ENCODE assay signal across 16 cellular contexts in genomic region chr2:241869087-241869961, GRCh38. TPM values are rescaled to one million over a fixed set of nuclear protein-coding genes. Genes with fewer than 3 reads are reported as not detected.
DNase-seq lines count a peak whose midpoint lies in the region; ATAC-seq and TF ChIP-seq lines count a peak whose summit lies in the region.
"Had no signal": no experiment of that assay in that cellular context is flagged by ENCODE, and none has a peak within 500 bp of the region (broad histone marks: within the 10 kb centered on the region; RNA-seq: fewer than 3 reads in every experiment).

Gene RTP5 (plus strand): TSS chr2:241869729. CDS start chr2:241869757, 28 bp downstream.

- H3K9me3 Mint-ChIP-seq in activated naive CD8-positive, alpha-beta T cell (ENCODE audit: low read depth), result no peaks in the 10 kb centered on the region
- H3K9me3 Mint-ChIP-seq in activated naive CD8-positive, alpha-beta T cell treated with anti-CD3 and anti-CD28 coated beads for 36 hours, result peaks cover 9% of the 10 kb centered on the region
- no peaks in the 10 kb centered on the region for H3K9me3 Mint-ChIP-seq in chondrocyte (ENCODE audit: low read depth)

- H3K27me3 Mint-ChIP-seq in activated naive CD8-positive, alpha-beta T cell, result peaks cover 7% of the 10 kb centered on the region
- H3K27me3 Mint-ChIP-seq in activated naive CD8-positive, alpha-beta T cell treated with anti-CD3 and anti-CD28 coated beads for 36 hours, result peaks cover 17% of the 10 kb centered on the region
- peaks cover 25% of the 10 kb centered on the region for H3K27me3 Mint-ChIP-seq in chondrocyte (ENCODE audit: low read depth)

- H3K4me3 Mint-ChIP-seq in activated naive CD8-positive, alpha-beta T cell, result peak within 1 kb of the TSS; percentile 69
- H3K4me3 Mint-ChIP-seq in activated naive CD8-positive, alpha-beta T cell treated with anti-CD3 and anti-CD28 coated beads for 36 hours, result no peak within 1 kb of the TSS
- H3K4me3 Mint-ChIP-seq in chondrocyte (ENCODE audit: unreplicated experiment), result no peak within 1 kb of the TSS
- H3K4me3 Mint-ChIP-seq: nephron had no signal

- H3K27ac Mint-ChIP-seq in activated naive CD8-positive, alpha-beta T cell, result peak within 1 kb of the TSS; percentile 64
- H3K27ac Mint-ChIP-seq in activated naive CD8-positive, alpha-beta T cell treated with anti-CD3 and anti-CD28 coated beads for 36 hours, result no peak within 1 kb of the TSS
- no peak within 1 kb of the TSS for H3K27ac Mint-ChIP-seq in chondrocyte (ENCODE audit: unreplicated experiment)
- H3K27ac Mint-ChIP-seq: nephron had no signal

- H3K4me1 Mint-ChIP-seq in activated naive CD8-positive, alpha-beta T cell (ENCODE audit: low read depth), result peaks cover 45% of the 10 kb centered on the region
- peaks cover 45% of the 10 kb centered on the region for H3K4me1 Mint-ChIP-seq in activated naive CD8-positive, alpha-beta T cell treated with anti-CD3 and anti-CD28 coated beads for 36 hours
- H3K4me1 Mint-ChIP-seq in chondrocyte (ENCODE audit: low read depth), result no peaks in the 10 kb centered on the region

- ATAC-seq in stimulated activated naive CD8-positive, alpha-beta T cell treated with anti-CD3 and anti-CD28 coated beads, Interleukin-15, Interleukin-2, amounts not matched to agents 100 U/mL and 50 U/mL, for 24 hours, result peak; percentile 12
- ATAC-seq in HG02759 (IDR thresholded peaks at IDR 0.05; ENCODE audit: unreplicated experiment) (no peak), GM21515 (IDR thresholded peaks at IDR 0.05; ENCODE audit: unreplicated experiment) (no peak)
- ATAC-seq: left lobe of liver had no signal

- H3K36me3 Mint-ChIP-seq in activated naive CD8-positive, alpha-beta T cell, result peaks cover 3% of the 10 kb centered on the region
- peaks cover 4% of the 10 kb centered on the region for H3K36me3 Mint-ChIP-seq in activated naive CD8-positive, alpha-beta T cell treated with anti-CD3 and anti-CD28 coated beads for 36 hours
- H3K36me3 Mint-ChIP-seq in chondrocyte (ENCODE audit: low read depth), result no peaks in the 10 kb centered on the region

- TF ChIP-seq CTCF in chondrocyte (IDR thresholded peaks at IDR 0.05), result no peak

- no peak for DNase-seq in activated naive CD8-positive, alpha-beta T cell treated with anti-CD3 and anti-CD28 coated beads for 36 hours
- DNase-seq in NCI-H1105 (lab: John Stamatoyannopoulos, UW), result peak; percentile 46
- DNase-seq in chondrocyte (ENCODE audit: low spot score), result peak; percentile 89
- DNase-seq in stimulated activated naive CD8-positive, alpha-beta T cell treated with anti-CD3 and anti-CD28 coated beads, Interleukin-15, Interleukin-2, amounts not matched to agents 100 U/mL and 50 U/mL, for 24 hours, result no peak
- DNase-seq in dedifferentiated amniotic fluid mesenchymal stem cell (ENCODE audit: extremely low spot score), result no peak
- DNase-seq: activated CD4-positive, alpha-beta T cell treated with anti-CD3 and anti-CD28 coated beads for 48 hours; activated effector memory CD4-positive, alpha-beta T cell treated with anti-CD3 and anti-CD28 coated beads, Interleukin-2, amount 50 U/mL, for 16 hours; GDM1; NK-92 treated with Interleukin-12 subunit alpha and Interleukin-12 subunit beta, amount 100 ng/mL, for 24 hours had no signal

RNA-seq across cellular contexts. Expression of gene RTP5, which starts in this region (rescaled TPM):
- under 1 TPM in 1 of 2 experiments, not detected in 1; 0.20 TPM for total RNA-seq in activated naive CD8-positive, alpha-beta T cell treated with anti-CD3 and anti-CD28 coated beads for 36 hours
- not detected in 3 replicates for total RNA-seq in chondrocyte
- total RNA-seq: bronchial epithelial cell, endothelial cell of umbilical vein, left lobe of liver had no signal

Comparison
In these comparisons a context has a peak if more than half of its experiments do, and no peak if none do; other contexts are left out.
1. Peak in DNase-seq in chondrocyte; RNA of the gene not detected or under 1 TPM.